Comparison of ENCODE assay signal across 8 cellular contexts in genomic region chr3:45995370-45996192, GRCh38. TPM values are rescaled to one million over a fixed set of nuclear protein-coding genes. Genes with fewer than 3 reads are reported as not detected.
DNase-seq lines count a peak whose midpoint lies in the region; ATAC-seq and TF ChIP-seq lines count a peak whose summit lies in the region.

Gene FYCO1 (minus strand): TSS chr3:45995824. CDS start chr3:45984910, 10,914 bp downstream.

- peak within 1 kb of the TSS; percentile 91 to 98 for H3K9ac ChIP-seq in stomach smooth muscle (ENCODE audit: low read length in 2 of 2)

- H3K36me3 ChIP-seq in GM23338 (ENCODE audit: insufficient read depth): no peaks in the 10 kb centered on the region
- no peaks in the 10 kb centered on the region for H3K36me3 ChIP-seq in SJCRH30
- H3K36me3 ChIP-seq in stomach smooth muscle (ENCODE audit: control insufficient read depth in 2 of 2, insufficient read depth in 2 of 2, low read length in 2 of 2): no peaks in the 10 kb centered on the region

- H3K4me3 ChIP-seq in GM23338 (peak within 1 kb of the TSS; percentile 97), LNCaP clone FGC (ENCODE audit: low read depth, low read length) (peak within 1 kb of the TSS; percentile 83), SJCRH30 (peak within 1 kb of the TSS; percentile 88), stomach smooth muscle (ENCODE audit: low read length in 2 of 2) (peak within 1 kb of the TSS; percentile 91)

- H3K27me3 Mint-ChIP-seq in GM23338 (ENCODE audit: insufficient read depth, low read depth, poor library complexity) (peaks cover 8% of the 10 kb centered on the region), neural crest cell (ENCODE audit: low read depth) (peaks cover 26% of the 10 kb centered on the region)

- peak within 1 kb of the TSS; percentile 87 for H3K4me3 Mint-ChIP-seq in GM23338
- H3K4me3 Mint-ChIP-seq in neural crest cell: peak within 1 kb of the TSS; percentile 90

- no peak for TF ChIP-seq CTCF in GM23338 (conservative IDR thresholded peaks at IDR 0.05; ENCODE audit: low read depth in 2 of 2)
- no peak for TF ChIP-seq CTCF in LNCaP clone FGC (IDR thresholded peaks at IDR 0.05; ENCODE audit: control insufficient read depth, extremely low read depth, insufficient read depth)
- TF ChIP-seq CTCF in foreskin keratinocyte (conservative IDR thresholded peaks at IDR 0.05): no peak
- no peak for TF ChIP-seq CTCF in neural crest cell (conservative IDR thresholded peaks at IDR 0.05)

- H4K20me1 ChIP-seq in GM23338 (replicated peaks; ENCODE audit: insufficient read depth): no peaks in the 10 kb centered on the region; the same call in 1 of the 2 replicates

- peaks cover 36% of the 10 kb centered on the region for H3K4me1 Mint-ChIP-seq in GM23338
- H3K4me1 Mint-ChIP-seq in neural crest cell: peaks cover 12% of the 10 kb centered on the region

- no peaks in the 10 kb centered on the region; the same call in 1 of the 3 replicates for H3K9me3 Mint-ChIP-seq in GM23338
- no peaks in the 10 kb centered on the region for H3K9me3 Mint-ChIP-seq in neural crest cell

- H3K4me1 ChIP-seq in GM23338 (ENCODE audit: insufficient read depth): peaks cover 23% of the 10 kb centered on the region
- no peaks in the 10 kb centered on the region for H3K4me1 ChIP-seq in SJCRH30
- H3K4me1 ChIP-seq in foreskin keratinocyte: no peaks in the 10 kb centered on the region
- H3K4me1 ChIP-seq in stomach smooth muscle (ENCODE audit: control insufficient read depth, insufficient read depth, low read length): peaks cover 40% of the 10 kb centered on the region

- H3K4me2 ChIP-seq in GM23338: peak within 1 kb of the TSS; percentile 77

- ATAC-seq in GM23338 (peak; percentile 92), foreskin keratinocyte (peak; percentile 95)

- DNase-seq in EL (peak; percentile 90), GM23338 (ENCODE audit: low spot score) (peak; percentile 97), LNCaP clone FGC (ENCODE audit: low read depth) (peak; percentile 65), SJCRH30 (peak; percentile 84 to 89), foreskin keratinocyte (peak; percentile 57 to 74), neural crest cell (ENCODE audit: low read depth, low spot score) (peak; percentile 79)
- peak; percentile 74 for DNase-seq in activated gamma-delta T cell treated with anti-CD3 and anti-CD28 coated beads, Interleukin-2, amount 50 U/mL, for 16 hours (ENCODE audit: low read depth)

- H3K9me3 ChIP-seq in SJCRH30 (replicated peaks) (no peaks in the 10 kb centered on the region), stomach smooth muscle (ENCODE audit: control insufficient read depth in 2 of 2, low read length in 2 of 2) (no peaks in the 10 kb centered on the region)

- H3K27me3 ChIP-seq in GM23338 (ENCODE audit: insufficient read depth) (peaks cover 7% of the 10 kb centered on the region; the same call in 1 of the 2 replicates), SJCRH30 (no peaks in the 10 kb centered on the region; the same call in 1 of the 2 replicates), foreskin keratinocyte (no peaks in the 10 kb centered on the region), stomach smooth muscle (ENCODE audit: control insufficient read depth in 1 of 2, insufficient read depth in 2 of 2, low read length in 2 of 2) (no peaks in the 10 kb centered on the region)

- peak within 1 kb of the TSS; percentile 97 for H2AFZ ChIP-seq in GM23338

- H3K27ac Mint-ChIP-seq in GM23338: peak within 1 kb of the TSS; percentile 86
- H3K27ac Mint-ChIP-seq in neural crest cell (ENCODE audit: unreplicated experiment): peak within 1 kb of the TSS; percentile 81

- H3K27ac ChIP-seq in GM23338 (ENCODE audit: low read depth): no peak within 1 kb of the TSS
- peak within 1 kb of the TSS; percentile 16 for H3K27ac ChIP-seq in SJCRH30
- peak within 1 kb of the TSS; percentile 73 for H3K27ac ChIP-seq in foreskin keratinocyte
- H3K27ac ChIP-seq in stomach smooth muscle (ENCODE audit: low read length): peak within 1 kb of the TSS; percentile 93

- 0 out of 2 replicates have a peak, but pooled peaks cover 8% of the 10 kb centered on the region for H3K9me2 ChIP-seq in GM23338 (ENCODE audit: insufficient read depth)

- H3K79me2 ChIP-seq in GM23338 (replicated peaks; ENCODE audit: insufficient read depth): peaks cover 40% of the 10 kb centered on the region

- no peaks in the 10 kb centered on the region; the same call in 2 of the 3 replicates for H3K36me3 Mint-ChIP-seq in GM23338 (ENCODE audit: low read depth)
- peaks cover 4% of the 10 kb centered on the region for H3K36me3 Mint-ChIP-seq in neural crest cell (ENCODE audit: low read depth)

- H3F3A ChIP-seq in GM23338 (replicated peaks; ENCODE audit: low read depth): no peaks in the 10 kb centered on the region

TF ChIP-seq in GM23338, 12 proteins besides CTCF, POLR2A, EP300 and RAD21 (continues in another document):
- TF ChIP-seq ZNF331 (CRISPR knock-in tag; IDR thresholded peaks at IDR 0.05; ENCODE audit: low read depth): no peak
- no peak for TF ChIP-seq EZH2phosphoT487 (IDR thresholded peaks at IDR 0.05; ENCODE audit: unreplicated experiment)
- TF ChIP-seq, protein P1, sequence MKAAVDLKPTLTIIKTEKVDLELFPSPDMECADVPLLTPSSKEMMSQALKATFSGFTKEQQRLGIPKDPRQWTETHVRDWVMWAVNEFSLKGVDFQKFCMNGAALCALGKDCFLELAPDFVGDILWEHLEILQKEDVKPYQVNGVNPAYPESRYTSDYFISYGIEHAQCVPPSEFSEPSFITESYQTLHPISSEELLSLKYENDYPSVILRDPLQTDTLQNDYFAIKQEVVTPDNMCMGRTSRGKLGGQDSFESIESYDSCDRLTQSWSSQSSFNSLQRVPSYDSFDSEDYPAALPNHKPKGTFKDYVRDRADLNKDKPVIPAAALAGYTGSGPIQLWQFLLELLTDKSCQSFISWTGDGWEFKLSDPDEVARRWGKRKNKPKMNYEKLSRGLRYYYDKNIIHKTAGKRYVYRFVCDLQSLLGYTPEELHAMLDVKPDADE (IDR thresholded peaks at IDR 0.05): peak; percentile 98
- TF ChIP-seq CREB1 (CRISPR knock-in tag; IDR thresholded peaks at IDR 0.05; ENCODE audit: low read depth): peak; percentile 82
- TF ChIP-seq POLR2AphosphoS5 (IDR thresholded peaks at IDR 0.05; ENCODE audit: low read depth): peak; percentile 74
- TF ChIP-seq JUNB (IDR thresholded peaks at IDR 0.05; ENCODE audit: unreplicated experiment): no peak

RNA-seq across cellular contexts. Expression of gene FYCO1, which starts in this region (rescaled TPM):
- 17.2 and 19.1 TPM in 2 replicates for total RNA-seq in GM23338 (2014; rRNA removed; shearing (Covaris generic))
- 3.8 and 4.5 TPM in 2 replicates for polyA plus RNA-seq in GM23338 (2016; fragmentation: Nextera tagmentation; extraction: Ambion mirVana)
- 6.5 and 7.2 TPM in 2 replicates for total RNA-seq in SJCRH30 (2014; rRNA removed; shearing (Covaris generic))
- 14.1 and 18.7 TPM in 2 replicates for total RNA-seq in foreskin keratinocyte
- 4.4 and 6.4 TPM in 2 replicates for polyA plus RNA-seq in foreskin keratinocyte
- total RNA-seq in neural crest cell: 9.7 and 10.4 TPM in 2 replicates
